17 cellular contexts compared by ENCODE assay signal in genomic region chr6:43736211-43736786, GRCh38. TPM values are rescaled to one million over a fixed set of nuclear protein-coding genes. Genes with fewer than 3 reads are reported as not detected.
A peak's percentile ranks its signal among the peaks of the same experiment; 100 is the strongest.
DNase-seq lines count a peak whose midpoint lies in the region; ATAC-seq lines count a peak whose summit lies in the region.
"Had no signal": no experiment of that assay in that cellular context is flagged by ENCODE, and none has a peak within 500 bp of the region (broad histone marks: within the 10 kb centered on the region; RNA-seq: fewer than 3 reads in every experiment).

No MANE protein-coding gene starts in this region.

- peaks cover 3% of the 10 kb centered on the region for H3K9me3 Mint-ChIP-seq in stimulated activated naive CD8-positive, alpha-beta T cell treated with anti-CD3 and anti-CD28 coated beads, Interleukin-15, Interleukin-2, amounts not matched to agents 100 ng/mL and 50 ng/mL, for 24 hours
- H3K9me3 Mint-ChIP-seq in central memory CD8-positive, alpha-beta T cell = no peaks in the 10 kb centered on the region

- H3K4me3 Mint-ChIP-seq in stimulated activated naive CD8-positive, alpha-beta T cell treated with anti-CD3 and anti-CD28 coated beads, Interleukin-15, Interleukin-2, amounts not matched to agents 100 ng/mL and 50 ng/mL, for 24 hours = no peak overlapping the region
- H3K4me3 Mint-ChIP-seq in central memory CD8-positive, alpha-beta T cell = no peak overlapping the region
- H3K4me3 Mint-ChIP-seq: CD4-positive, CD25-positive, alpha-beta regulatory T cell had no signal

- peaks cover 40% of the 10 kb centered on the region for H3K4me1 Mint-ChIP-seq in stimulated activated naive CD8-positive, alpha-beta T cell treated with anti-CD3 and anti-CD28 coated beads, Interleukin-15, Interleukin-2, amounts not matched to agents 100 ng/mL and 50 ng/mL, for 24 hours (ENCODE audit: low read depth)
- H3K4me1 Mint-ChIP-seq in central memory CD8-positive, alpha-beta T cell = peaks cover 17% of the 10 kb centered on the region

- peaks cover 4% of the 10 kb centered on the region for H3K36me3 Mint-ChIP-seq in stimulated activated naive CD8-positive, alpha-beta T cell treated with anti-CD3 and anti-CD28 coated beads, Interleukin-15, Interleukin-2, amounts not matched to agents 100 ng/mL and 50 ng/mL, for 24 hours (ENCODE audit: low read depth)
- H3K36me3 Mint-ChIP-seq in central memory CD8-positive, alpha-beta T cell (ENCODE audit: insufficient read depth) = peaks cover 6% of the 10 kb centered on the region
- H3K36me3 Mint-ChIP-seq: CD4-positive, CD25-positive, alpha-beta regulatory T cell had no signal

- DNase-seq in stimulated activated naive CD8-positive, alpha-beta T cell treated with anti-CD3 and anti-CD28 coated beads, Interleukin-15, Interleukin-2, amounts not matched to agents 100 U/mL and 50 U/mL, for 24 hours = no peak
- DNase-seq in central memory CD8-positive, alpha-beta T cell (ENCODE audit: low spot score in 2 of 2) = no peak
- DNase-seq in mesenteric fat pad (ENCODE audit: low spot score) (peak; percentile 68), ureter (ENCODE audit: low spot score) (peak; percentile 27), NCI-H2029 (lab: John Stamatoyannopoulos, UW) (no peak), SW480 (ENCODE audit: low spot score) (no peak), epidermal melanocyte (ENCODE audit: insufficient read length, low spot score) (no peak)
- DNase-seq: ACHN; Calu3; CD4-positive, CD25-positive, alpha-beta regulatory T cell; DND-41; GDM1; NCI-H1436; NCI-H2081 treated with DMSO at 0.1 percent for 48 hours; NCI-H524; SHP77 treated with DMSO at 0.1 percent for 48 hours had no signal

- H3K27me3 Mint-ChIP-seq in stimulated activated naive CD8-positive, alpha-beta T cell treated with anti-CD3 and anti-CD28 coated beads, Interleukin-15, Interleukin-2, amounts not matched to agents 100 ng/mL and 50 ng/mL, for 24 hours = no peaks in the 10 kb centered on the region
- H3K27me3 Mint-ChIP-seq in central memory CD8-positive, alpha-beta T cell = no peaks in the 10 kb centered on the region

- ATAC-seq in stimulated activated naive CD8-positive, alpha-beta T cell treated with anti-CD3 and anti-CD28 coated beads, Interleukin-15, Interleukin-2, amounts not matched to agents 100 U/mL and 50 U/mL, for 24 hours = no peak
- ATAC-seq in central memory CD8-positive, alpha-beta T cell (replicated peaks; ENCODE audit: extremely low read depth, poor library complexity, severe bottlenecking) = no peak

- H3K27ac Mint-ChIP-seq in stimulated activated naive CD8-positive, alpha-beta T cell treated with anti-CD3 and anti-CD28 coated beads, Interleukin-15, Interleukin-2, amounts not matched to agents 100 ng/mL and 50 ng/mL, for 24 hours = peak overlapping the region; percentile 22
- H3K27ac Mint-ChIP-seq in central memory CD8-positive, alpha-beta T cell (ENCODE audit: low read depth) = peak overlapping the region; percentile 22
- H3K27ac Mint-ChIP-seq: CD4-positive, CD25-positive, alpha-beta regulatory T cell had no signal

RNA-seq across cellular contexts. Expression of gene VEGFA, which starts 33.7 kb away (rescaled TPM):
- total RNA-seq in mesenteric fat pad (498 TPM), ureter (261 TPM)

RNA-seq across cellular contexts. Expression of gene MRPS18A, which starts 48.7 kb away (rescaled TPM):
- total RNA-seq in mesenteric fat pad = 34.5 TPM
- 41.8 TPM for total RNA-seq in ureter

Comparison
In these comparisons a context has a peak if more than half of its experiments do, and no peak if none do; other contexts are left out.
1. DNase-seq: peak in mesenteric fat pad (single experiment) and ureter (single experiment); none in stimulated activated naive CD8-positive, alpha-beta T cell treated with anti-CD3 and anti-CD28 coated beads, Interleukin-15, Interleukin-2, amounts not matched to agents 100 U/mL and 50 U/mL, for 24 hours (single experiment), central memory CD8-positive, alpha-beta T cell (0 of 2), NCI-H2029 (single experiment), SW480 (single experiment) and epidermal melanocyte (single experiment).